In the genomic region with DNA sequence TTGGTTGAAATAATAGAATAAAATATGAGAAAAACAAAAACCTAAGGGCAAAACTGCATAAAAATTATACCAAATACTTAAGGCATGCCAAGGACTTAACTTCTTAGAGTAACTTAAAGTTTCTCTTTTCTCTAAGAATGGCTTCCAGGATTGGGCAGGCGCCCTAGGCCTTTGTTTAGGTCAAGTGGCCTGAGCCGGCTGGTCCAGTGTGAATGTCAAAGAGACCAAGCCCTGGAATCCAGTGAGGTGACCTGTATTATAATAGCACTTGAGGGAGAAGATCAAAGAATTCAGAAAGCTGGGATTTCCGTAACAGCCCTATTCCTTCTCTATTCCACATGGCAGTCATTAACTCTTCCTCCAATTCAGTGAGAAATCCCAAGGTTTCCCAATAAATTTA, we compare ENCODE assay signal across 26 cellular contexts. TPM values are rescaled to one million over a fixed set of nuclear protein-coding genes. Genes with fewer than 3 reads are reported as not detected.
DNase-seq lines count a peak whose midpoint lies in the region; ATAC-seq, FAIRE-seq and TF ChIP-seq lines count a peak whose summit lies in the region.
"Had no signal": no experiment of that assay in that cellular context is flagged by ENCODE, and none has a peak within 500 bp of the region (broad histone marks: within the 10 kb centered on the region; RNA-seq: fewer than 3 reads in every experiment).

No MANE protein-coding gene starts in this region.

- peak overlapping the region; percentile 68 to 93 (median 83) for H3K27ac Mint-ChIP-seq in nephron
- H3K27ac Mint-ChIP-seq: HFFc6, IgD-negative memory B cell had no signal

- TF ChIP-seq CTCF in cardiac muscle cell (IDR thresholded peaks at IDR 0.05; ENCODE audit: low read depth, low read length) (no peak), heart right ventricle (IDR thresholded peaks at IDR 0.05) (no peak), nephron (IDR thresholded peaks at IDR 0.05; ENCODE audit: unreplicated experiment in 3 of 3) (no peak), sigmoid colon (IDR thresholded peaks at IDR 0.05) (no peak)

- ATAC-seq in heart right ventricle (no peak), aorta (ENCODE audit: low FRiP score) (no peak)
- ATAC-seq: Panc1 had no signal

- no peaks in the 10 kb centered on the region for H3K27me3 ChIP-seq in cardiac muscle cell
- peaks cover 0 to 9% (median 0%) of the 10 kb centered on the region in 7 donors for H3K27me3 ChIP-seq in heart right ventricle
- H3K27me3 ChIP-seq in sigmoid colon, result no peaks in the 10 kb centered on the region
- no peaks in the 10 kb centered on the region for H3K27me3 ChIP-seq in aorta (ENCODE audit: control insufficient read depth in 1 of 2, insufficient read depth in 2 of 2, low read length in 1 of 2)

- H3K9me3 Mint-ChIP-seq in nephron, result no peaks in the 10 kb centered on the region
- H3K9me3 Mint-ChIP-seq: IgD-negative memory B cell had no signal

- H3K4me3 ChIP-seq in cardiac muscle cell (no peak overlapping the region), heart right ventricle (no peak overlapping the region), sigmoid colon (no peak overlapping the region), aorta (ENCODE audit: low read length in 2 of 2) (no peak overlapping the region)
- H3K4me3 ChIP-seq: HAP-1 had no signal

- H3K36me3 Mint-ChIP-seq in nephron (ENCODE audit: low read depth), result no peaks in the 10 kb centered on the region

- no peaks in the 10 kb centered on the region for H3K27me3 Mint-ChIP-seq in nephron (ENCODE audit: low read depth)

- H3K4me1 ChIP-seq in cardiac muscle cell (ENCODE audit: low read depth), result peaks cover 49% of the 10 kb centered on the region
- peaks cover 0 to 30% (median 4%) of the 10 kb centered on the region in 9 donors for H3K4me1 ChIP-seq in heart right ventricle
- H3K4me1 ChIP-seq in sigmoid colon, result peaks cover 0 to 98% (median 83%) of the 10 kb centered on the region in 4 donors
- H3K4me1 ChIP-seq in aorta (ENCODE audit: control insufficient read depth in 1 of 2, insufficient read depth in 2 of 2, low read length in 2 of 2), result peaks cover 4 to 8% of the 10 kb centered on the region in 2 donors

- TF ChIP-seq POLR2A in sigmoid colon (IDR thresholded peaks at IDR 0.05), result no peak

- H3K27ac ChIP-seq in cardiac muscle cell, result peak overlapping the region; percentile 97
- no peak overlapping the region for H3K27ac ChIP-seq in heart right ventricle
- H3K27ac ChIP-seq in sigmoid colon, result peak overlapping the region; percentile 93 to 98 (median 95)
- peak overlapping the region in 1 of 2 donors; percentile 70 for H3K27ac ChIP-seq in aorta (ENCODE audit: low read depth in 1 of 2, low read length in 2 of 2)
- H3K27ac ChIP-seq: 22Rv1, KMS-11, RWPE1 had no signal

- H3K36me3 ChIP-seq in cardiac muscle cell, result no peaks in the 10 kb centered on the region
- H3K36me3 ChIP-seq in heart right ventricle, result no peaks in the 10 kb centered on the region
- no peaks in the 10 kb centered on the region for H3K36me3 ChIP-seq in sigmoid colon
- H3K36me3 ChIP-seq in aorta (ENCODE audit: control insufficient read depth in 1 of 2, insufficient read depth in 2 of 2, low read length in 1 of 2), result peaks cover 0 to 1% of the 10 kb centered on the region in 2 donors
- H3K36me3 ChIP-seq: HAP-1 had no signal

- TF ChIP-seq EP300 in sigmoid colon (IDR thresholded peaks at IDR 0.05), result no peak

- DNase-seq in cardiac muscle cell (ENCODE audit: low read depth in 1 of 2, low spot score in 1 of 2) (peak in 1 of 2 donors; percentile 42), heart right ventricle (no peak), sigmoid colon (no peak), aorta (no peak), SIG-M5 treated with dmso at 0.1 percent for 504 hours (lab: John Stamatoyannopoulos, UW; ENCODE audit: unreplicated experiment) (no peak), inferior parietal cortex (ENCODE audit: extremely low spot score) (no peak), HTR-8/SVneo (ENCODE audit: insufficient read length, low spot score) (no peak)
- DNase-seq: ACHN, DMS153, GOT3, HFFc6, NCI-H1048, NCI-H1417, NCI-H1694, NCI-H2029 treated with DMSO at 0.1 percent for 48 hours, NCI-H446 treated with DMSO at 0.1 percent for 48 hours, SHP77 had no signal

- H3K9me3 ChIP-seq in cardiac muscle cell (ENCODE audit: low read depth), result no peaks in the 10 kb centered on the region
- H3K9me3 ChIP-seq in heart right ventricle, result no peaks in the 10 kb centered on the region
- H3K9me3 ChIP-seq in sigmoid colon, result no peaks in the 10 kb centered on the region
- no peaks in the 10 kb centered on the region for H3K9me3 ChIP-seq in aorta (ENCODE audit: control insufficient read depth, low read length)
- H3K9me3 ChIP-seq: HAP-1 had no signal

- intact Hi-C loops in heart right ventricle (cut with DNase I), result no loop called here
- intact Hi-C loops in sigmoid colon (cut with DNase I), result loop anchor here (10.0 kb wide), 1 partner anchor 523 kb away; a partner anchor contains a TSS
- intact Hi-C loops in aorta (cut with DNase I), result no loop called here

- no peak for FAIRE-seq in HTR-8/SVneo (lab: Jason Lieb, UNC)

- H3K4me1 Mint-ChIP-seq in nephron, result peaks cover 57% of the 10 kb centered on the region

- 91 to 93% methylated on average over 3 of the region's 3 CpGs for WGBS in heart right ventricle, 2 donors
- WGBS in sigmoid colon, 2 donors, result 91 to 95% methylated on average over 3 of the region's 3 CpGs
- 86 to 95% methylated on average over 3 of the region's 3 CpGs for WGBS in aorta, 2 donors

- H3K4me3 Mint-ChIP-seq in nephron, result no peak overlapping the region
- H3K4me3 Mint-ChIP-seq: HFFc6, IgD-negative memory B cell had no signal

RNA-seq across cellular contexts. Expression of a gene that starts 6.6 kb away (rescaled TPM):
- total RNA-seq in cardiac muscle cell, result 7.7 and 8.4 TPM in 2 replicates
- polyA plus RNA-seq in cardiac muscle cell, result 4.3 and 6.8 TPM in 2 replicates
- 1 to 10 TPM in 9 of 10 donors, under 1 TPM in 1; 0.89 to 2.4 (median 1.6) TPM for total RNA-seq in heart right ventricle
- polyA plus RNA-seq in heart right ventricle, result under 1 TPM in 1 of 2 donors, not detected in 1; 0.07 TPM
- total RNA-seq in sigmoid colon, result 10 to 100 TPM; 24.4 to 41.3 (median 39.9) TPM
- polyA plus RNA-seq in sigmoid colon, result under 1 TPM in 1 of 3 donors, not detected in 2; 0.76 TPM
- 10 to 100 TPM; 12.5 to 14.3 TPM for total RNA-seq in aorta
- 1 to 10 TPM; 3.9 to 4.5 TPM for polyA plus RNA-seq in aorta
- total RNA-seq: Daoy, HFFc6, OCI-LY7 had no signal
- polyA plus RNA-seq: IgD-negative memory B cell had no signal

Comparison
In these comparisons a context has a peak if more than half of its experiments do, and no peak if none do; other contexts are left out.
1. H3K27ac ChIP-seq: peak in cardiac muscle cell (single experiment) and sigmoid colon (4 of 4); none in heart right ventricle (0 of 10).